In the genomic region with DNA sequence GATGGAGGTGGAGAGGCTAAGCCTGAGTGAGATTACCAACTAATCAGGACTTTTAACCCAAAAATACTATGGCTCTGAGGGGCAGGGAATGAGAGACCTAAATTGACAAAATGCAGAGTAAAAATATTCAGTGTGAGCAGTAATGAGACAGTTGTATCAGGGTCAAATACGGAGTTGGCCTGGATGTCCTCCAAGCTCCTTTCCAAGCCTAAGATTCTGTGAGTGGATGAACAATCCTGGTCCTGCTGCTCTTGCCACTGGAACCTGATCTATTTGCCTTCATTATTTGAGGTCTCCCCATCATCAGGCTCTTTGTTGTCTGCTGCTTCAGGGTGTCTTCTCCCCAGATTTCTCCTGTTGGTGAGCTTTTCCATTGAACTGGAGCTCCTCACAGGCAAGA, we compare ENCODE assay signal across 1 cellular context.
TF ChIP-seq lines count a peak whose summit lies in the region.

No MANE protein-coding gene starts in this region.

TF ChIP-seq in SK-N-SH treated with all-trans-retinoic acid at 6 μM for 48 hours, 23 proteins besides CTCF, POLR2A, EP300 and RAD21 (continued from another document):
- no peak for TF ChIP-seq TCF4 (CRISPR knock-in tag; IDR thresholded peaks at IDR 0.05; ENCODE audit: borderline replicate concordance)
- no peak for TF ChIP-seq RARB (CRISPR knock-in tag; IDR thresholded peaks at IDR 0.05)
- TF ChIP-seq ESRRG (CRISPR knock-in tag; IDR thresholded peaks at IDR 0.05) = no peak
- TF ChIP-seq ARNTL (CRISPR knock-in tag; IDR thresholded peaks at IDR 0.05; ENCODE audit: borderline replicate concordance, low read depth) = no peak
- no peak for TF ChIP-seq ZFP3 (CRISPR knock-in tag; IDR thresholded peaks at IDR 0.05)
